Comparison of ENCODE assay signal across 15 cellular contexts in genomic region chr4:153159016-153159415, GRCh38. TPM values are rescaled to one million over a fixed set of nuclear protein-coding genes. Genes with fewer than 3 reads are reported as not detected.
DNase-seq lines count a peak whose midpoint lies in the region; ATAC-seq and TF ChIP-seq lines count a peak whose summit lies in the region.
"Had no signal": no experiment of that assay in that cellular context is flagged by ENCODE, and none has a peak within 500 bp of the region (broad histone marks: within the 10 kb centered on the region; RNA-seq: fewer than 3 reads in every experiment).

No MANE protein-coding gene starts in this region.

- TF ChIP-seq CTCF in BE2C (IDR thresholded peaks at IDR 0.05; ENCODE audit: low read depth, low read length) (0 out of 2 replicates have a peak, but pooled peaks have one; percentile 12), fibroblast of pulmonary artery (IDR thresholded peaks at IDR 0.05; ENCODE audit: low read length, missing control alignments) (peak; percentile 16)

- ATAC-seq in GM18511 (IDR thresholded peaks at IDR 0.05; ENCODE audit: unreplicated experiment) (peak; percentile 49), GM21423 (IDR thresholded peaks at IDR 0.05; ENCODE audit: unreplicated experiment) (no peak)
- ATAC-seq: left cardiac atrium had no signal

- H3K4me1 ChIP-seq in BE2C: no peaks in the 10 kb centered on the region

- DNase-seq in BE2C (no peak), OCI-M1 (lab: John Stamatoyannopoulos, UW) (peak; percentile 82), fibroblast of pulmonary artery (ENCODE audit: low read depth) (no peak), C1 segment of cervical spinal cord (lab: John Stamatoyannopoulos, UW) (no peak), 8988T (no peak), anterior cingulate cortex (lab: John Stamatoyannopoulos, UW) (no peak)
- DNase-seq: activated CD8-positive, alpha-beta memory T cell treated with anti-CD3 and anti-CD28 coated beads, Interleukin-2, amount 50 U/mL, for 4 hours; activated naive CD8-positive, alpha-beta T cell treated with anti-CD3 and anti-CD28 coated beads, Interleukin-2, amount 10 ng/mL, durations not matched to agents 7 days and 5 days; COR-L47; left cardiac atrium; NCI-H1105 treated with DMSO at 0.1 percent for 48 hours; SHP77 treated with DMSO at 0.1 percent for 48 hours; substantia nigra had no signal

- H3K36me3 ChIP-seq in BE2C: no peaks in the 10 kb centered on the region

- H3K4me3 ChIP-seq in BE2C (ENCODE audit: low read depth, low read length): no peak overlapping the region
- no peak overlapping the region for H3K4me3 ChIP-seq in fibroblast of pulmonary artery (replicated peaks; ENCODE audit: low read depth, low read length)

- no peaks in the 10 kb centered on the region for H3K27me3 ChIP-seq in BE2C

- H3K9me3 ChIP-seq in BE2C: no peaks in the 10 kb centered on the region

RNA-seq across cellular contexts. Expression of gene TRIM2, which starts 45.2 kb away (rescaled TPM):
- polyA plus RNA-seq in BE2C (2012; ENCODE audit: insufficient read depth, insufficient read length, low read depth): 37.7 TPM
